Comparison of ENCODE assay signal across 9 cellular contexts in genomic region chr7:90931996-90932912, GRCh38.
DNase-seq lines count a peak whose midpoint lies in the region; ATAC-seq, FAIRE-seq and TF ChIP-seq lines count a peak whose summit lies in the region.
"Had no signal": no experiment of that assay in that cellular context is flagged by ENCODE, and none has a peak within 500 bp of the region (broad histone marks: within the 10 kb centered on the region; RNA-seq: fewer than 3 reads in every experiment).

No MANE protein-coding gene starts in this region.

- no peak overlapping the region for H3K4me3 ChIP-seq in Karpas-422 (ENCODE audit: low read length)
- no peak overlapping the region for H3K4me3 ChIP-seq in pancreas

- H3K27me3 ChIP-seq in Karpas-422 (ENCODE audit: low read length) (no peaks in the 10 kb centered on the region), pancreas (no peaks in the 10 kb centered on the region)

- H3K4me1 Mint-ChIP-seq in nephron = peaks cover 23% of the 10 kb centered on the region
- H3K4me1 Mint-ChIP-seq in activated naive CD4-positive, alpha-beta T cell treated with anti-CD3 and anti-CD28 coated beads, Interleukin-2, amount 10 ng/mL, durations not matched to agents 7 days and 5 days = no peaks in the 10 kb centered on the region

- peak; percentile 97 for ATAC-seq in GM18870 (IDR thresholded peaks at IDR 0.05; ENCODE audit: unreplicated experiment)
- ATAC-seq in HG02642 (IDR thresholded peaks at IDR 0.05; ENCODE audit: poor library complexity, unreplicated experiment) = peak; percentile 99
- no peak for ATAC-seq in pancreas

- DNase-seq in NCI-H146 treated with DMSO at 0.1 percent for 48 hours (lab: John Stamatoyannopoulos, UW; ENCODE audit: unreplicated experiment) (peak; percentile 53), COLO668 (lab: John Stamatoyannopoulos, UW; ENCODE audit: unreplicated experiment) (no peak), Karpas-422 (no peak), pancreas (no peak)
- DNase-seq in activated naive CD4-positive, alpha-beta T cell treated with anti-CD3 and anti-CD28 coated beads, Interleukin-2, amount 10 ng/mL, durations not matched to agents 7 days and 5 days = no peak

- 90 to 98% methylated on average over 5 of the region's 5 CpGs for WGBS in pancreas, 2 donors

- no peak overlapping the region for H3K4me3 Mint-ChIP-seq in nephron
- H3K4me3 Mint-ChIP-seq in activated naive CD4-positive, alpha-beta T cell treated with anti-CD3 and anti-CD28 coated beads, Interleukin-2, amount 10 ng/mL, durations not matched to agents 7 days and 5 days = no peak overlapping the region
- H3K4me3 Mint-ChIP-seq: activated naive CD8-positive, alpha-beta T cell had no signal

- peaks cover 60% of the 10 kb centered on the region for H3K79me2 ChIP-seq in Karpas-422 (ENCODE audit: low read length)

- no peaks in the 10 kb centered on the region for H3K9me2 ChIP-seq in Karpas-422 (replicated peaks; ENCODE audit: insufficient read depth, low read length)

- TF ChIP-seq CTCF in nephron (IDR thresholded peaks at IDR 0.05; ENCODE audit: unreplicated experiment in 3 of 3) (no peak), pancreas (IDR thresholded peaks at IDR 0.05) (no peak)

- H3K27me3 Mint-ChIP-seq in nephron (ENCODE audit: low read depth) = no peaks in the 10 kb centered on the region
- no peaks in the 10 kb centered on the region for H3K27me3 Mint-ChIP-seq in activated naive CD4-positive, alpha-beta T cell treated with anti-CD3 and anti-CD28 coated beads, Interleukin-2, amount 10 ng/mL, durations not matched to agents 7 days and 5 days
- H3K27me3 Mint-ChIP-seq: activated naive CD8-positive, alpha-beta T cell had no signal

- H3K9me3 ChIP-seq in Karpas-422 (ENCODE audit: low read length) (no peaks in the 10 kb centered on the region), pancreas (no peaks in the 10 kb centered on the region)

- intact Hi-C loops in pancreas (cut with DNase I) = no loop called here

- FAIRE-seq in pancreas (lab: Jason Lieb, UNC) = no peak

- no peak overlapping the region for H2AFZ ChIP-seq in Karpas-422 (ENCODE audit: low read length)

- H4K20me1 ChIP-seq in Karpas-422 (ENCODE audit: insufficient read depth, low read depth, low read length) = no peaks in the 10 kb centered on the region

- no peak overlapping the region for H3K9ac ChIP-seq in Karpas-422 (ENCODE audit: low read length)

- CTCF ChIA-PET in activated naive CD4-positive, alpha-beta T cell treated with anti-CD3 and anti-CD28 coated beads, Interleukin-2, amount 10 ng/mL, durations not matched to agents 7 days and 5 days (lab: Charles Lee) = no interaction called here

- peak overlapping the region; percentile 70 to 89 (median 88) for H3K27ac Mint-ChIP-seq in nephron
- no peak overlapping the region for H3K27ac Mint-ChIP-seq in activated naive CD4-positive, alpha-beta T cell treated with anti-CD3 and anti-CD28 coated beads, Interleukin-2, amount 10 ng/mL, durations not matched to agents 7 days and 5 days
- H3K27ac Mint-ChIP-seq: activated naive CD8-positive, alpha-beta T cell had no signal

- no peak overlapping the region for H3K4me2 ChIP-seq in Karpas-422 (ENCODE audit: low read depth, low read length, poor library complexity, severe bottlenecking)

- H3K36me3 Mint-ChIP-seq in nephron (ENCODE audit: low read depth) = no peaks in the 10 kb centered on the region
- no peaks in the 10 kb centered on the region for H3K36me3 Mint-ChIP-seq in activated naive CD4-positive, alpha-beta T cell treated with anti-CD3 and anti-CD28 coated beads, Interleukin-2, amount 10 ng/mL, durations not matched to agents 7 days and 5 days
- H3K36me3 Mint-ChIP-seq: activated naive CD8-positive, alpha-beta T cell had no signal

- no peak overlapping the region for H3K27ac ChIP-seq in Karpas-422 (ENCODE audit: low read length)
- H3K27ac ChIP-seq in pancreas = no peak overlapping the region

- no peaks in the 10 kb centered on the region for H3K36me3 ChIP-seq in Karpas-422 (ENCODE audit: insufficient read depth, low read length)
- H3K36me3 ChIP-seq in pancreas = no peaks in the 10 kb centered on the region

- H3K4me1 ChIP-seq in Karpas-422 (ENCODE audit: low read length) = peaks cover 26% of the 10 kb centered on the region
- H3K4me1 ChIP-seq in pancreas = peaks cover 0 to 3% (median 0%) of the 10 kb centered on the region in 3 donors

- H3K9me3 Mint-ChIP-seq in nephron = no peaks in the 10 kb centered on the region
- no peaks in the 10 kb centered on the region for H3K9me3 Mint-ChIP-seq in activated naive CD4-positive, alpha-beta T cell treated with anti-CD3 and anti-CD28 coated beads, Interleukin-2, amount 10 ng/mL, durations not matched to agents 7 days and 5 days

Comparison
In these comparisons a context has a peak if more than half of its experiments do, and no peak if none do; other contexts are left out.
1. ATAC-seq: peak in GM18870 (single experiment) and HG02642 (single experiment); none in pancreas (0 of 4).